Comparison of ENCODE assay signal across 1 cellular context in the genomic region with DNA sequence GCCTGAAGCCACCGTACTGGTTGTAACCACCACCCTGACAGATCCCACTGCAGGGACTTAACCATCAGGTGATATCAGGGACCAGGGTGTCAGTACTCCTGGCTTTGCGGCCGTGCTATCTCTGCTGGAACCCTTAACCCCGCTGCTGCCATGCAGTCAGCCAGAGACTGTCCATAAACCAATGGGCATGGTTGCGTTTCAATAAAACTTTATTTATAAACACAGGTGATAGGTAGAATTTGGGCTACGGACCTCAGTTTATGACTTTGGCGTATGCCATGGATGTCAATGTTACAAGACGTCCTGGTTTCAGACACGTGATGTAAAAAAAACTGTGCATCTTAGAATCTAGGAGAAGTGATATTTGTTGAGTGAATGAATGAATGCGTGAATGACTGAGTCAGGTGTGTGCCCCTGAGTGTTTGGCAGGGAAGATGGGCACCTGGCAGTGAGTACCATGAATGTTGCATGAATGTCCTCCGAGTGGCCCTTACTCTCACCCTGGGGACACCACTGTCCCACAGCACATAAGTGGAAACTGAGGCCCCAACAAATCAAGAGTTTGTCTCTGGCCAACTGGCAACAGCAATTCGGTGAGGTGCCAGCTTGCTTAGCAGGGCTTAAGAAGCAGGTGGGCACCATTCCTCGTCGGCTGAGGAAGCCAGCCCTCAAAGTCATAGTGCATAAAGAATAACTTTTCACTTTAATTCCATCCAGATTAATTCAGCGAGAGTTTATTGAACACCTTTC.
A peak's percentile ranks its signal among the peaks of the same experiment; 100 is the strongest.
TF ChIP-seq lines count a peak whose summit lies in the region.

No MANE protein-coding gene starts in this region.

TF ChIP-seq in HepG2, 621 proteins besides CTCF, POLR2A, EP300 and RAD21:
- TF ChIP-seq, protein P1, sequence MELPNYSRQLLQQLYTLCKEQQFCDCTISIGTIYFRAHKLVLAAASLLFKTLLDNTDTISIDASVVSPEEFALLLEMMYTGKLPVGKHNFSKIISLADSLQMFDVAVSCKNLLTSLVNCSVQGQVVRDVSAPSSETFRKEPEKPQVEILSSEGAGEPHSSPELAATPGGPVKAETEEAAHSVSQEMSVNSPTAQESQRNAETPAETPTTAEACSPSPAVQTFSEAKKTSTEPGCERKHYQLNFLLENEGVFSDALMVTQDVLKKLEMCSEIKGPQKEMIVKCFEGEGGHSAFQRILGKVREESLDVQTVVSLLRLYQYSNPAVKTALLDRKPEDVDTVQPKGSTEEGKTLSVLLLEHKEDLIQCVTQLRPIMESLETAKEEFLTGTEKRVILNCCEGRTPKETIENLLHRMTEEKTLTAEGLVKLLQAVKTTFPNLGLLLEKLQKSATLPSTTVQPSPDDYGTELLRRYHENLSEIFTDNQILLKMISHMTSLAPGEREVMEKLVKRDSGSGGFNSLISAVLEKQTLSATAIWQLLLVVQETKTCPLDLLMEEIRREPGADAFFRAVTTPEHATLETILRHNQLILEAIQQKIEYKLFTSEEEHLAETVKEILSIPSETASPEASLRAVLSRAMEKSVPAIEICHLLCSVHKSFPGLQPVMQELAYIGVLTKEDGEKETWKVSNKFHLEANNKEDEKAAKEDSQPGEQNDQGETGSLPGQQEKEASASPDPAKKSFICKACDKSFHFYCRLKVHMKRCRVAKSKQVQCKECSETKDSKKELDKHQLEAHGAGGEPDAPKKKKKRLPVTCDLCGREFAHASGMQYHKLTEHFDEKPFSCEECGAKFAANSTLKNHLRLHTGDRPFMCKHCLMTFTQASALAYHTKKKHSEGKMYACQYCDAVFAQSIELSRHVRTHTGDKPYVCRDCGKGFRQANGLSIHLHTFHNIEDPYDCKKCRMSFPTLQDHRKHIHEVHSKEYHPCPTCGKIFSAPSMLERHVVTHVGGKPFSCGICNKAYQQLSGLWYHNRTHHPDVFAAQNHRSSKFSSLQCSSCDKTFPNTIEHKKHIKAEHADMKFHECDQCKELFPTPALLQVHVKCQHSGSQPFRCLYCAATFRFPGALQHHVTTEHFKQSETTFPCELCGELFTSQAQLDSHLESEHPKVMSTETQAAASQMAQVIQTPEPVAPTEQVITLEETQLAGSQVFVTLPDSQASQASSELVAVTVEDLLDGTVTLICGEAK (IDR thresholded peaks at IDR 0.05): no peak; the same call in 1 of the 2 replicates
- TF ChIP-seq, protein P1 (CRISPR knock-in tag; IDR thresholded peaks at IDR 0.05): peak; percentile 97
- TF ChIP-seq ZNF558 (CRISPR knock-in tag; IDR thresholded peaks at IDR 0.05; ENCODE audit: borderline replicate concordance) (0 out of 2 replicates have a peak, but pooled peaks have one; percentile 9), ZC3H13 (CRISPR knock-in tag; IDR thresholded peaks at IDR 0.05) (no peak), RARA (CRISPR knock-in tag; IDR thresholded peaks at IDR 0.05) (no peak), ZNF737 (CRISPR knock-in tag; IDR thresholded peaks at IDR 0.05; ENCODE audit: borderline replicate concordance) (no peak), ARID2 (CRISPR knock-in tag; IDR thresholded peaks at IDR 0.05; ENCODE audit: borderline replicate concordance) (no peak), KDM4B (CRISPR knock-in tag; IDR thresholded peaks at IDR 0.05) (no peak), GTF3A (CRISPR knock-in tag; conservative IDR thresholded peaks at IDR 0.05) (no peak), SRSF1 (optimal IDR thresholded peaks at IDR 0.05; ENCODE audit: low read depth, low read length) (no peak), ZNF138 (CRISPR knock-in tag; IDR thresholded peaks at IDR 0.05; ENCODE audit: low read depth) (no peak), TSC22D2 (CRISPR knock-in tag; IDR thresholded peaks at IDR 0.05; ENCODE audit: borderline replicate concordance) (no peak), ATM (IDR thresholded peaks at IDR 0.05; ENCODE audit: borderline replicate concordance) (no peak), ZNF562 (CRISPR knock-in tag; IDR thresholded peaks at IDR 0.05; ENCODE audit: borderline replicate concordance) (0 out of 2 replicates have a peak, but pooled peaks have one; percentile 8), ELF3 (CRISPR knock-in tag; IDR thresholded peaks at IDR 0.05) (no peak)
- TF ChIP-seq, protein P2, sequence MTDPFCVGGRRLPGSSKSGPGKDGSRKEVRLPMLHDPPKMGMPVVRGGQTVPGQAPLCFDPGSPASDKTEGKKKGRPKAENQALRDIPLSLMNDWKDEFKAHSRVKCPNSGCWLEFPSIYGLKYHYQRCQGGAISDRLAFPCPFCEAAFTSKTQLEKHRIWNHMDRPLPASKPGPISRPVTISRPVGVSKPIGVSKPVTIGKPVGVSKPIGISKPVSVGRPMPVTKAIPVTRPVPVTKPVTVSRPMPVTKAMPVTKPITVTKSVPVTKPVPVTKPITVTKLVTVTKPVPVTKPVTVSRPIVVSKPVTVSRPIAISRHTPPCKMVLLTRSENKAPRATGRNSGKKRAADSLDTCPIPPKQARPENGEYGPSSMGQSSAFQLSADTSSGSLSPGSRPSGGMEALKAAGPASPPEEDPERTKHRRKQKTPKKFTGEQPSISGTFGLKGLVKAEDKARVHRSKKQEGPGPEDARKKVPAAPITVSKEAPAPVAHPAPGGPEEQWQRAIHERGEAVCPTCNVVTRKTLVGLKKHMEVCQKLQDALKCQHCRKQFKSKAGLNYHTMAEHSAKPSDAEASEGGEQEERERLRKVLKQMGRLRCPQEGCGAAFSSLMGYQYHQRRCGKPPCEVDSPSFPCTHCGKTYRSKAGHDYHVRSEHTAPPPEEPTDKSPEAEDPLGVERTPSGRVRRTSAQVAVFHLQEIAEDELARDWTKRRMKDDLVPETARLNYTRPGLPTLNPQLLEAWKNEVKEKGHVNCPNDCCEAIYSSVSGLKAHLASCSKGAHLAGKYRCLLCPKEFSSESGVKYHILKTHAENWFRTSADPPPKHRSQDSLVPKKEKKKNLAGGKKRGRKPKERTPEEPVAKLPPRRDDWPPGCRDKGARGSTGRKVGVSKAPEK (CRISPR knock-in tag; IDR thresholded peaks at IDR 0.05; ENCODE audit: borderline replicate concordance): no peak
- TF ChIP-seq, protein P3, sequence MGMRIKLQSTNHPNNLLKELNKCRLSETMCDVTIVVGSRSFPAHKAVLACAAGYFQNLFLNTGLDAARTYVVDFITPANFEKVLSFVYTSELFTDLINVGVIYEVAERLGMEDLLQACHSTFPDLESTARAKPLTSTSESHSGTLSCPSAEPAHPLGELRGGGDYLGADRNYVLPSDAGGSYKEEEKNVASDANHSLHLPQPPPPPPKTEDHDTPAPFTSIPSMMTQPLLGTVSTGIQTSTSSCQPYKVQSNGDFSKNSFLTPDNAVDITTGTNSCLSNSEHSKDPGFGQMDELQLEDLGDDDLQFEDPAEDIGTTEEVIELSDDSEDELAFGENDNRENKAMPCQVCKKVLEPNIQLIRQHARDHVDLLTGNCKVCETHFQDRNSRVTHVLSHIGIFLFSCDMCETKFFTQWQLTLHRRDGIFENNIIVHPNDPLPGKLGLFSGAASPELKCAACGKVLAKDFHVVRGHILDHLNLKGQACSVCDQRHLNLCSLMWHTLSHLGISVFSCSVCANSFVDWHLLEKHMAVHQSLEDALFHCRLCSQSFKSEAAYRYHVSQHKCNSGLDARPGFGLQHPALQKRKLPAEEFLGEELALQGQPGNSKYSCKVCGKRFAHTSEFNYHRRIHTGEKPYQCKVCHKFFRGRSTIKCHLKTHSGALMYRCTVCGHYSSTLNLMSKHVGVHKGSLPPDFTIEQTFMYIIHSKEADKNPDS (CRISPR knock-in tag; IDR thresholded peaks at IDR 0.05): no peak
- TF ChIP-seq, protein P4, sequence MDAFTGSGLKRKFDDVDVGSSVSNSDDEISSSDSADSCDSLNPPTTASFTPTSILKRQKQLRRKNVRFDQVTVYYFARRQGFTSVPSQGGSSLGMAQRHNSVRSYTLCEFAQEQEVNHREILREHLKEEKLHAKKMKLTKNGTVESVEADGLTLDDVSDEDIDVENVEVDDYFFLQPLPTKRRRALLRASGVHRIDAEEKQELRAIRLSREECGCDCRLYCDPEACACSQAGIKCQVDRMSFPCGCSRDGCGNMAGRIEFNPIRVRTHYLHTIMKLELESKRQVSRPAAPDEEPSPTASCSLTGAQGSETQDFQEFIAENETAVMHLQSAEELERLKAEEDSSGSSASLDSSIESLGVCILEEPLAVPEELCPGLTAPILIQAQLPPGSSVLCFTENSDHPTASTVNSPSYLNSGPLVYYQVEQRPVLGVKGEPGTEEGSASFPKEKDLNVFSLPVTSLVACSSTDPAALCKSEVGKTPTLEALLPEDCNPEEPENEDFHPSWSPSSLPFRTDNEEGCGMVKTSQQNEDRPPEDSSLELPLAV (CRISPR knock-in tag; conservative IDR thresholded peaks at IDR 0.05; ENCODE audit: low read depth): no peak
- TF ChIP-seq, protein P5, sequence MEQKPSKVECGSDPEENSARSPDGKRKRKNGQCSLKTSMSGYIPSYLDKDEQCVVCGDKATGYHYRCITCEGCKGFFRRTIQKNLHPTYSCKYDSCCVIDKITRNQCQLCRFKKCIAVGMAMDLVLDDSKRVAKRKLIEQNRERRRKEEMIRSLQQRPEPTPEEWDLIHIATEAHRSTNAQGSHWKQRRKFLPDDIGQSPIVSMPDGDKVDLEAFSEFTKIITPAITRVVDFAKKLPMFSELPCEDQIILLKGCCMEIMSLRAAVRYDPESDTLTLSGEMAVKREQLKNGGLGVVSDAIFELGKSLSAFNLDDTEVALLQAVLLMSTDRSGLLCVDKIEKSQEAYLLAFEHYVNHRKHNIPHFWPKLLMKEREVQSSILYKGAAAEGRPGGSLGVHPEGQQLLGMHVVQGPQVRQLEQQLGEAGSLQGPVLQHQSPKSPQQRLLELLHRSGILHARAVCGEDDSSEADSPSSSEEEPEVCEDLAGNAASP (CRISPR knock-in tag; IDR thresholded peaks at IDR 0.05; ENCODE audit: borderline replicate concordance): no peak
